8 cellular contexts compared by ENCODE assay signal in genomic region chr2:105576440-105577241, GRCh38.
DNase-seq lines count a peak whose midpoint lies in the region; ATAC-seq and TF ChIP-seq lines count a peak whose summit lies in the region.

No MANE protein-coding gene starts in this region.

- H3K4me3 Mint-ChIP-seq in brain, result peak overlapping the region in 1 of 5 experiments; percentile 29
- peak overlapping the region; percentile 0 to 21 for H3K4me3 Mint-ChIP-seq in stimulated activated naive CD8-positive, alpha-beta T cell treated with anti-CD3 and anti-CD28 coated beads, Interleukin-15, amount 100 ng/mL, for 72 hours

- ATAC-seq in HG02870 (IDR thresholded peaks at IDR 0.05; ENCODE audit: unreplicated experiment) (peak; percentile 43), GM18511 (IDR thresholded peaks at IDR 0.05; ENCODE audit: unreplicated experiment) (no peak)
- ATAC-seq in stimulated activated naive CD8-positive, alpha-beta T cell treated with anti-CD3 and anti-CD28 coated beads, Interleukin-15, amount 100 ng/mL, for 72 hours, result peak; percentile 69

- H3K27ac Mint-ChIP-seq in brain, result peak overlapping the region; percentile 66 to 93 (median 77)
- peak overlapping the region; percentile 69 to 93 for H3K27ac Mint-ChIP-seq in stimulated activated naive CD8-positive, alpha-beta T cell treated with anti-CD3 and anti-CD28 coated beads, Interleukin-15, amount 100 ng/mL, for 72 hours

- peak; percentile 57 to 69 for TF ChIP-seq CTCF in brain (conservative IDR thresholded peaks at IDR 0.05)

- H3K4me1 Mint-ChIP-seq in brain, result peaks cover 7% of the 10 kb centered on the region
- peaks cover 31% of the 10 kb centered on the region for H3K4me1 Mint-ChIP-seq in stimulated activated naive CD8-positive, alpha-beta T cell treated with anti-CD3 and anti-CD28 coated beads, Interleukin-15, amount 100 ng/mL, for 72 hours

- peaks cover 0 to 6% (median 5%) of the 10 kb centered on the region in 5 experiments for H3K9me3 Mint-ChIP-seq in brain
- no peaks in the 10 kb centered on the region for H3K9me3 Mint-ChIP-seq in stimulated activated naive CD8-positive, alpha-beta T cell treated with anti-CD3 and anti-CD28 coated beads, Interleukin-15, amount 100 ng/mL, for 72 hours

- DNase-seq in DMS79 treated with DMSO at 0.1 percent for 48 hours (lab: John Stamatoyannopoulos, UW) (peak; percentile 62), NOMO-1 treated with DMSO at 0.1 percent for 48 hours (lab: John Stamatoyannopoulos, UW; ENCODE audit: unreplicated experiment) (peak; percentile 31), iris pigment epithelial cell (ENCODE audit: low read depth) (peak; percentile 67)
- peak in 1 of 2 donors; percentile 17 for DNase-seq in stimulated activated naive CD8-positive, alpha-beta T cell treated with anti-CD3 and anti-CD28 coated beads, Interleukin-15, amount 100 ng/mL, for 72 hours
- no peak for DNase-seq in stimulated activated CD4-positive, alpha-beta T cell treated with anti-CD3 and anti-CD28 coated beads, Interleukin-2, amount 100 ng/mL, for 24 hours

- peaks cover 13% of the 10 kb centered on the region for H3K27me3 Mint-ChIP-seq in brain
- no peaks in the 10 kb centered on the region for H3K27me3 Mint-ChIP-seq in stimulated activated naive CD8-positive, alpha-beta T cell treated with anti-CD3 and anti-CD28 coated beads, Interleukin-15, amount 100 ng/mL, for 72 hours

- no peaks in the 10 kb centered on the region for H3K36me3 Mint-ChIP-seq in brain

Comparison
In these comparisons a context has a peak if more than half of its experiments do, and no peak if none do; other contexts are left out.
1. DNase-seq: peak in DMS79 treated with DMSO at 0.1 percent for 48 hours (single experiment), NOMO-1 treated with DMSO at 0.1 percent for 48 hours (single experiment) and iris pigment epithelial cell (single experiment); none in stimulated activated CD4-positive, alpha-beta T cell treated with anti-CD3 and anti-CD28 coated beads, Interleukin-2, amount 100 ng/mL, for 24 hours (0 of 2).